In the genomic region with DNA sequence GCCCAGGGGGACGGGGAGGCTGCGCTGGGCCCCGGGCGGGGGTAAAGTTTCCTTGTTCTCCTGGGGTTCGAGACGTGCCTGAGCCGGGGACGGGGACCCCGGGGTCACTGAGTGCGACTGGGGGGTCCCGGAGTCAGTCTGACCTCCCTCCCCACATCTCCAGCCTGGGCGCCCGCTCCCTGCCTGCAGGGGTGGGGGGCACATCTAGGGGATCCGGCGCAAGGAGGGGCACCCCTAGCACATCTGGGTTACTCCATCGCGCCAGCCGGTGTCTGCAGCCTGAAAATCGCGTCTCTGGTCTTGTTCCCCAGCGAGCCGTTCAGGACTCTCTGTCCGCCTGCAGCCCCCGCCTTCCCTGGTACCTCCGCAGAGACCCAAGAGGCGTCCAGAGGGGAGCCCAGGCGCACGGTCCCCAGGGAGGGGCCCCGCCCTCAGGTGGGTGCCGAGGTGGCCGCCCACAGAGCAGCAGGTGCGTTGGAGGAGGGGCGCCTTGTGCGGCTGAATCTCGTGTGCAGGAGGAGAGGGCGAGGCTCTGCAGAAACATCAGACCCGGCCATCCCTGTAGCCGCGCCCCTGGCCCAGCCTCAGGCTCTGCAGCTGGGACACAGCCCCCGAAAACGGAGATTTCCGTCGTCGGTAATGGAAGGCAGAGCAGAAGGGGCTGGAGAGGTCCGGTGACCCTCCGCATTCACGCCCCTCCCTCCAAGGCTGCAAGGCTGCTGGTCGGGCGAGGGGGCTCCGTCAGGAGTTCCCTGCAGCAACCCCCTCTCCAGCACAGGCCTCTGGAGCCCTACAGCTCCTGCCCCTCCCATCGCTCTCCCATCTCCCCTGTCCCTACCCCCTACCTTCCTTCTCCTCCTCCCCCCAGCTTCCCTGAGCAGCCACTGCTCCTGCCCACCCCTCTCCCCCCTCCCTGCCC, we compare ENCODE assay signal across 18 cellular contexts. TPM values are rescaled to one million over a fixed set of nuclear protein-coding genes. Genes with fewer than 3 reads are reported as not detected.
DNase-seq lines count a peak whose midpoint lies in the region; TF ChIP-seq lines count a peak whose summit lies in the region.
"Had no signal": no experiment of that assay in that cellular context is flagged by ENCODE, and none has a peak within 500 bp of the region (broad histone marks: within the 10 kb centered on the region; RNA-seq: fewer than 3 reads in every experiment).

No MANE protein-coding gene starts in this region.

- no peak for TF ChIP-seq CTCF in brain (conservative IDR thresholded peaks at IDR 0.05)
- TF ChIP-seq CTCF in spleen (IDR thresholded peaks at IDR 0.05 in 8 of 11, conservative IDR thresholded peaks at IDR 0.05 in 3 of 11): no peak
- TF ChIP-seq CTCF in transverse colon (IDR thresholded peaks at IDR 0.05): no peak

- H3K27me3 ChIP-seq in spleen (replicated peaks in 1 of 7) (peaks cover 4 to 88% (median 25%) of the 10 kb centered on the region in 7 donors), transverse colon (peaks cover 64% of the 10 kb centered on the region)

- in situ Hi-C loops in transverse colon (cut with MboI; ENCODE audit: low pct_ligation_motif_present in 1 of 4, low pct_unique_long_range_greater_than_20kb in 1 of 4, low sequenced_read_pairs in 3 of 4): no loop called here

- no peak overlapping the region for H3K4me3 ChIP-seq in spleen
- no peak overlapping the region for H3K4me3 ChIP-seq in transverse colon
- H3K4me3 ChIP-seq: skin epidermis, stomach, vagina had no signal

- TF ChIP-seq EP300 in transverse colon (IDR thresholded peaks at IDR 0.05; ENCODE audit: low read depth): no peak

- H3K27me3 Mint-ChIP-seq in brain: peaks cover 6% of the 10 kb centered on the region

- peak overlapping the region in 3 of 5 experiments; percentile 58 to 67 (median 67) for H3K4me3 Mint-ChIP-seq in brain
- H3K4me3 Mint-ChIP-seq: activated naive CD8-positive, alpha-beta T cell; immature natural killer cell had no signal

- H3K4me1 Mint-ChIP-seq in brain: peaks cover 39% of the 10 kb centered on the region

- H3K27ac ChIP-seq in spleen: no peak overlapping the region
- no peak overlapping the region for H3K27ac ChIP-seq in transverse colon
- H3K27ac ChIP-seq in caudate nucleus (ENCODE audit: low read depth, low read length): no peak overlapping the region
- H3K27ac ChIP-seq: skin epidermis, stomach, vagina had no signal

- no peaks in the 10 kb centered on the region for H3K9me3 ChIP-seq in spleen
- H3K9me3 ChIP-seq in transverse colon: no peaks in the 10 kb centered on the region
- H3K9me3 ChIP-seq: stomach, vagina had no signal

- DNase-seq in activated CD4-positive, alpha-beta T cell treated with anti-CD3 and anti-CD28 coated beads for 48 hours: peak; percentile 25
- DNase-seq in activated CD4-positive, alpha-beta T cell treated with anti-CD3 and anti-CD28 coated beads, Interleukin-2, amount 50 U/mL, for 48 hours: no peak
- DNase-seq in NCI-H1436 treated with DMSO at 0.1 percent for 48 hours (lab: John Stamatoyannopoulos, UW) (peak; percentile 73), spleen (peak; percentile 52), NCI-H446 (lab: John Stamatoyannopoulos, UW) (no peak), transverse colon (no peak), caudate nucleus (lab: John Stamatoyannopoulos, UW) (no peak)
- DNase-seq: activated CD8-positive, alpha-beta memory T cell treated with anti-CD3 and anti-CD28 coated beads, Interleukin-2, amount 50 U/mL, for 4 hours; cerebellar nuclear complex; immature natural killer cell; mesendoderm; NCI-H2029; stomach had no signal

- H3K36me3 Mint-ChIP-seq in brain: no peaks in the 10 kb centered on the region
- H3K36me3 Mint-ChIP-seq: activated naive CD8-positive, alpha-beta T cell; immature natural killer cell had no signal

- TF ChIP-seq POLR2A in spleen (IDR thresholded peaks at IDR 0.05) (no peak), transverse colon (IDR thresholded peaks at IDR 0.05) (no peak)

- H3K4me1 ChIP-seq in spleen: peaks cover 0 to 20% (median 11%) of the 10 kb centered on the region in 6 donors
- peaks cover 0 to 6% (median 2%) of the 10 kb centered on the region in 4 donors for H3K4me1 ChIP-seq in transverse colon

- intact Hi-C loops in spleen (cut with DNase I; ENCODE audit: low total_unique reads): no loop called here
- intact Hi-C loops in transverse colon (cut with DNase I; ENCODE audit: low total_unique reads): no loop called here

- no peaks in the 10 kb centered on the region for H3K36me3 ChIP-seq in spleen
- no peaks in the 10 kb centered on the region for H3K36me3 ChIP-seq in transverse colon
- H3K36me3 ChIP-seq: stomach, vagina had no signal

- WGBS in spleen, 5 donors: 11 to 21% (median 13%) methylated on average over 25 to 51 of the region's 51 CpGs
- WGBS in transverse colon (ENCODE audit: low coverage in 1 of 2), 2 donors: 16 to 27% methylated on average over 3 to 38 of the region's 51 CpGs

- peak overlapping the region in 3 of 5 experiments; percentile 56 to 85 (median 83) for H3K27ac Mint-ChIP-seq in brain
- H3K27ac Mint-ChIP-seq: activated naive CD8-positive, alpha-beta T cell; immature natural killer cell had no signal

- no peaks in the 10 kb centered on the region for H3K9me3 Mint-ChIP-seq in brain
- H3K9me3 Mint-ChIP-seq: immature natural killer cell had no signal

RNA-seq across cellular contexts. Expression of a gene that starts 0.6 kb away (rescaled TPM):
- polyA plus RNA-seq in brain (ENCODE audit: insufficient read depth, low read depth, low replicate concordance): 6.4 TPM
- total RNA-seq in spleen: 10 to 100 TPM in 1 of 7 donors, 1 to 10 TPM in 4, under 1 TPM in 2; 0.74 to 13.8 (median 1.7) TPM
- under 1 TPM in 2 of 3 donors, not detected in 1; 0.15 to 0.86 TPM for polyA plus RNA-seq in spleen
- total RNA-seq in transverse colon: under 1 TPM in 1 of 4 donors, not detected in 3; 0.20 TPM
- polyA plus RNA-seq: AG04450, immature natural killer cell had no signal

Comparison
In these comparisons a context has a peak if more than half of its experiments do, and no peak if none do; other contexts are left out.
1. DNase-seq: peak in activated CD4-positive, alpha-beta T cell treated with anti-CD3 and anti-CD28 coated beads for 48 hours (single experiment), NCI-H1436 treated with DMSO at 0.1 percent for 48 hours (single experiment) and spleen (single experiment); none in activated CD4-positive, alpha-beta T cell treated with anti-CD3 and anti-CD28 coated beads, Interleukin-2, amount 50 U/mL, for 48 hours (0 of 2), NCI-H446 (0 of 2), transverse colon (single experiment) and caudate nucleus (0 of 61).